In genomic region chr3:101685050-101685400, GRCh38 we compare ENCODE assay signal across 10 cellular contexts. TPM values are rescaled to one million over a fixed set of nuclear protein-coding genes. Genes with fewer than 3 reads are reported as not detected.
DNase-seq lines count a peak whose midpoint lies in the region; ATAC-seq and TF ChIP-seq lines count a peak whose summit lies in the region.
"Had no signal": no experiment of that assay in that cellular context is flagged by ENCODE, and none has a peak within 500 bp of the region (broad histone marks: within the 10 kb centered on the region; RNA-seq: fewer than 3 reads in every experiment).

No MANE protein-coding gene starts in this region.

- TF ChIP-seq CTCF in SK-N-SH (IDR thresholded peaks at IDR 0.05), result no peak
- no peak for TF ChIP-seq CTCF in stomach (IDR thresholded peaks at IDR 0.05)

- H3K4me2 ChIP-seq in SK-N-SH, result peak overlapping the region; percentile 87

- no peaks in the 10 kb centered on the region for H3K27me3 ChIP-seq in SK-N-SH (ENCODE audit: insufficient read depth)
- no peaks in the 10 kb centered on the region for H3K27me3 ChIP-seq in stomach

- peaks cover 52% of the 10 kb centered on the region for H4K20me1 ChIP-seq in SK-N-SH (ENCODE audit: insufficient read depth)

- DNase-seq in SK-N-SH (no peak), stomach (no peak), DMS53 (lab: John Stamatoyannopoulos, UW) (no peak), NCI-H510A (lab: John Stamatoyannopoulos, UW) (no peak), iPS-NIHi11 (ENCODE audit: low spot score) (no peak)
- no peak for DNase-seq in activated naive CD4-positive, alpha-beta T cell treated with anti-CD3 and anti-CD28 coated beads, Interleukin-2, amount 50 U/mL, for 72 hours (ENCODE audit: low spot score in 2 of 2)
- DNase-seq: 8988T had no signal

- intact Hi-C loops in stomach (cut with DNase I; ENCODE audit: low total_unique reads), result no loop called here

- POLR2A ChIA-PET in SK-N-SH (lab: Yijun Ruan, JAX), result interaction anchor here (0.6 to 3.3 kb wide), 2 partner anchors 8 to 1214 kb away, joined by 8 to 49 read pairs; partner anchors contain the start of gene ZBTB11

- H2AFZ ChIP-seq in SK-N-SH (ENCODE audit: low read depth), result no peak overlapping the region

- no peak for TF ChIP-seq RAD21 in SK-N-SH (IDR thresholded peaks at IDR 0.05; ENCODE audit: low read length)

- TF ChIP-seq EP300 in SK-N-SH (IDR thresholded peaks at IDR 0.05; ENCODE audit: borderline replicate concordance in 1 of 2, low read depth in 1 of 2, low read length in 1 of 2) (no peak), stomach (IDR thresholded peaks at IDR 0.05) (no peak)

- peak overlapping the region; percentile 95 for H3K9ac ChIP-seq in SK-N-SH

- H3F3A ChIP-seq in SK-N-SH (replicated peaks; ENCODE audit: insufficient read depth), result peaks cover 47% of the 10 kb centered on the region

- no peak for TF ChIP-seq POLR2A in stomach (IDR thresholded peaks at IDR 0.05)

- no peak for ATAC-seq in SK-N-SH treated with all-trans-retinoic acid at 6 μM for 48 hours
- no peak for ATAC-seq in activated naive CD4-positive, alpha-beta T cell treated with anti-CD3 and anti-CD28 coated beads, Interleukin-2, amount 50 U/mL, for 72 hours
- ATAC-seq: left lobe of liver had no signal

- H3K9me2 ChIP-seq in SK-N-SH, result no peaks in the 10 kb centered on the region

- peaks cover 16% of the 10 kb centered on the region in 2 experiments; a peak in 3 of 4 replicates for H3K4me1 ChIP-seq in SK-N-SH (ENCODE audit: control insufficient read depth in 1 of 2, insufficient read depth in 2 of 2, low read depth in 1 of 2, low read length in 1 of 2)
- peaks cover 21 to 66% (median 41%) of the 10 kb centered on the region in 4 donors for H3K4me1 ChIP-seq in stomach

- H3K36me3 ChIP-seq in SK-N-SH (replicated peaks in 1 of 2; ENCODE audit: control insufficient read depth in 1 of 2, insufficient read depth in 2 of 2, low read length in 1 of 2), result peaks cover 45 to 61% of the 10 kb centered on the region in 2 experiments
- peaks cover 42 to 53% (median 48%) of the 10 kb centered on the region in 4 donors for H3K36me3 ChIP-seq in stomach

- CTCF ChIA-PET in SK-N-SH (lab: Yijun Ruan, JAX), result interaction anchor here (0.7 to 2.6 kb wide), 7 partner anchors 9 to 544 kb away, joined by 3 to 21 read pairs (median 4); partner anchors contain the start of genes PCNP and ZBTB11

- H3K4me3 ChIP-seq in SK-N-SH (ENCODE audit: low read depth in 2 of 2, low read length in 1 of 2), result peak overlapping the region; percentile 80 to 83
- H3K4me3 ChIP-seq in iPS-18c (ENCODE audit: insufficient read depth, low read depth, low read length), result peak overlapping the region; percentile 85
- H3K4me3 ChIP-seq in stomach, result peak overlapping the region; percentile 57 to 85 (median 66)

- H3K27ac Mint-ChIP-seq in activated naive CD4-positive, alpha-beta T cell treated with anti-CD3 and anti-CD28 coated beads, Interleukin-2, amount 50 U/mL, for 72 hours, result peak overlapping the region; percentile 96 to 99

- no peaks in the 10 kb centered on the region for H3K9me3 ChIP-seq in SK-N-SH
- no peaks in the 10 kb centered on the region for H3K9me3 ChIP-seq in iPS-18c (ENCODE audit: control insufficient read depth, insufficient read depth, low read length)
- no peaks in the 10 kb centered on the region for H3K9me3 ChIP-seq in stomach

- H3K27ac ChIP-seq in SK-N-SH (ENCODE audit: low read depth in 2 of 2, low read length in 1 of 2) (peak overlapping the region in 1 of 2 experiments; percentile 94; a peak in 1 of 4 replicates), stomach (peak overlapping the region in 4 of 5 donors; percentile 91 to 95 (median 94))

- H3K9me3 Mint-ChIP-seq in activated naive CD4-positive, alpha-beta T cell treated with anti-CD3 and anti-CD28 coated beads, Interleukin-2, amount 50 U/mL, for 72 hours, result no peaks in the 10 kb centered on the region

- peaks cover 54% of the 10 kb centered on the region for H3K79me2 ChIP-seq in SK-N-SH (ENCODE audit: insufficient read depth)

- peaks cover 26 to 49% of the 10 kb centered on the region in 2 donors for H3K36me3 Mint-ChIP-seq in activated naive CD4-positive, alpha-beta T cell treated with anti-CD3 and anti-CD28 coated beads, Interleukin-2, amount 50 U/mL, for 72 hours

TF ChIP-seq in SK-N-SH, 30 proteins besides CTCF, POLR2A, EP300 and RAD21:
- no peak for TF ChIP-seq POLR2AphosphoS5 (IDR thresholded peaks at IDR 0.05; ENCODE audit: low read depth, low read length)
- TF ChIP-seq NRF1 (IDR thresholded peaks at IDR 0.05; ENCODE audit: low read depth, low read length), result no peak
- TF ChIP-seq GATA2 (CRISPR knock-in tag; IDR thresholded peaks at IDR 0.05), result no peak
- no peak for TF ChIP-seq TCF12 (IDR thresholded peaks at IDR 0.05)
- no peak for TF ChIP-seq TEAD4 (IDR thresholded peaks at IDR 0.05; ENCODE audit: borderline replicate concordance, insufficient read depth)

TF ChIP-seq in SK-N-SH treated with all-trans-retinoic acid at 6 μM for 48 hours, 23 proteins besides CTCF, POLR2A, EP300 and RAD21 (continues in another document):
- no peak for TF ChIP-seq POU6F1 (CRISPR knock-in tag; IDR thresholded peaks at IDR 0.05; ENCODE audit: borderline replicate concordance, low read depth)
- TF ChIP-seq ZNF8 (CRISPR knock-in tag; IDR thresholded peaks at IDR 0.05), result no peak
- no peak for TF ChIP-seq PPARA (CRISPR knock-in tag; IDR thresholded peaks at IDR 0.05; ENCODE audit: borderline replicate concordance)
- TF ChIP-seq TCF4 (CRISPR knock-in tag; IDR thresholded peaks at IDR 0.05; ENCODE audit: borderline replicate concordance), result no peak
- no peak for TF ChIP-seq ARNTL (CRISPR knock-in tag; IDR thresholded peaks at IDR 0.05; ENCODE audit: borderline replicate concordance, low read depth)
- no peak for TF ChIP-seq ZNF70 (CRISPR knock-in tag; IDR thresholded peaks at IDR 0.05)
- no peak for TF ChIP-seq ZC3H10 (CRISPR knock-in tag; IDR thresholded peaks at IDR 0.05)
- no peak for TF ChIP-seq ESRRG (CRISPR knock-in tag; IDR thresholded peaks at IDR 0.05)
- no peak for TF ChIP-seq PATZ1 (CRISPR knock-in tag; IDR thresholded peaks at IDR 0.05; ENCODE audit: borderline replicate concordance)
- TF ChIP-seq BACH2 (CRISPR knock-in tag; IDR thresholded peaks at IDR 0.05; ENCODE audit: borderline replicate concordance), result no peak

RNA-seq across cellular contexts. Expression of gene RPL24, which starts 1.5 kb away (rescaled TPM):
- polyA plus RNA-seq in SK-N-SH (2012; rRNA removed) (1,143 and 1,159 TPM in 2 replicates), stomach (1,000 to 10,000 TPM; 2,450 to 3,453 (median 2,754) TPM)
- 1,362 and 1,673 TPM in 2 replicates for polyA plus RNA-seq in SK-N-SH (2012; cell fraction: cytosol; rRNA removed)
- 332 and 345 TPM in 2 replicates for polyA plus RNA-seq in SK-N-SH (2012; cell fraction: nucleus; rRNA removed)
- total RNA-seq in activated naive CD4-positive, alpha-beta T cell treated with anti-CD3 and anti-CD28 coated beads, Interleukin-2, amount 50 U/mL, for 72 hours, result 1,000 to 10,000 TPM; 1,662 to 1,709 TPM
- 1,000 to 10,000 TPM in 3 of 5 donors, 100 to 1,000 TPM in 2; 461 to 3,349 (median 1,224) TPM for total RNA-seq in stomach

RNA-seq across cellular contexts. Expression of gene ZBTB11, which starts 8.1 kb away (rescaled TPM):
- polyA plus RNA-seq in SK-N-SH (2012; rRNA removed), result 4.9 and 7.2 TPM in 2 replicates
- 5.7 and 5.9 TPM in 2 replicates for polyA plus RNA-seq in SK-N-SH (2012; cell fraction: cytosol; rRNA removed)
- 7.2 and 16.9 TPM in 2 replicates for polyA plus RNA-seq in SK-N-SH (2012; cell fraction: nucleus; rRNA removed)
- total RNA-seq in activated naive CD4-positive, alpha-beta T cell treated with anti-CD3 and anti-CD28 coated beads, Interleukin-2, amount 50 U/mL, for 72 hours, result 10 to 100 TPM; 22.7 to 48.1 TPM
- 10 to 100 TPM in 4 of 5 donors, 1 to 10 TPM in 1; 6.7 to 31.2 (median 28.3) TPM for total RNA-seq in stomach
- polyA plus RNA-seq in stomach, result 1 to 10 TPM; 2.8 to 6.1 (median 4.7) TPM

RNA-seq across cellular contexts. Expression of gene CEP97, which starts 39.4 kb away (rescaled TPM):
- polyA plus RNA-seq in SK-N-SH (2012; rRNA removed) (1.3 and 1.5 TPM in 2 replicates), stomach (1 to 10 TPM in 1 of 3 donors, under 1 TPM in 2; 0.31 to 1.2 (median 0.98) TPM)
- polyA plus RNA-seq in SK-N-SH (2012; cell fraction: cytosol; rRNA removed), result 1.6 and 1.7 TPM in 2 replicates
- polyA plus RNA-seq in SK-N-SH (2012; cell fraction: nucleus; rRNA removed), result 1.5 and 3.8 TPM in 2 replicates
- 10 to 100 TPM; 16.1 to 20.0 TPM for total RNA-seq in activated naive CD4-positive, alpha-beta T cell treated with anti-CD3 and anti-CD28 coated beads, Interleukin-2, amount 50 U/mL, for 72 hours
- 10 to 100 TPM in 2 of 5 donors, 1 to 10 TPM in 3; 1.4 to 19.6 (median 7.6) TPM for total RNA-seq in stomach
